15 cellular contexts compared by ENCODE assay signal in the genomic region with DNA sequence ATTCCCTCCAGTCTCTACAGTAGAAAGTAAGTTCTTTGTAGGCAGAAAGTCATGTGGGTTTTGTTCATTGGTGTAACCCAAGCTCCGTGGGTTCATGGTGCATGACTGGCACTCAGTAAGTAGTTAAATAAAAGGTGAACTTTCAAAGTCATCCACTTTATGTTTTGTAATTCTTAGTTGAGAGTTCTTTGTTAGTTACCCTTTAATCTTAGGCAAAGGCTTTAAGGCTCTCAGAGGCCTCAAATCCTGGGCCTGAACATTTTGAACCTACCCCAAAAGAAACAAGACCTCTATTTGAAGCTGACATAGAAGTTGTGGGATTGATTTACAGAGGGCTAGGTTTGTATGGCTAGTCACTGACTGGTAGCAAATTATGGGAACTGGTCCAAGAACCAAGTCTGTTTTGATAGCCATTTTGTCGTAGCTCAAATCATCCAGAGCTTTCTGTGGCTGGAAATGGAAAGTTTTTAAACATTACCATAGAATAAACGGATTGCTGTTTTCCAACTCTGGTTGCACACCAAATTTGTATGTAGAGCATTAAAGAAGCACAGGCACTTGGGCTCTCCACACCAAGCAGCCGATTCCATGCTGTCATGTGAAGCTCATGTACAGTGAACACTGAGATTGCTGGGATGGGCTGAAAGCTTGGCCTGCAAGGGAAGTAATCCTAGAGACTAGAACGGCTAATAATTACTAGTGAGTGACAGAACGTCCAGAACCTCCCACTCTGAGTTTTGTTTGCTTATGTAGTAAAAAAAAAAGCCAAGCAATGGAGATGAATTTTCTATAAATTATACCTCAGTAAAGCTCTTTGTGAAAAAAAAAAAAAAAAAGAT. TPM values are rescaled to one million over a fixed set of nuclear protein-coding genes. Genes with fewer than 3 reads are reported as not detected.
A peak's percentile ranks its signal among the peaks of the same experiment; 100 is the strongest.
DNase-seq lines count a peak whose midpoint lies in the region; ATAC-seq and TF ChIP-seq lines count a peak whose summit lies in the region.
"Had no signal": no experiment of that assay in that cellular context is flagged by ENCODE, and none has a peak within 500 bp of the region (broad histone marks: within the 10 kb centered on the region; RNA-seq: fewer than 3 reads in every experiment).

No MANE protein-coding gene starts in this region.

- no peaks in the 10 kb centered on the region for H3K9me3 Mint-ChIP-seq in activated CD4-positive, alpha-beta T cell treated with anti-CD3 and anti-CD28 coated beads for 36 hours (ENCODE audit: low read depth)
- no peaks in the 10 kb centered on the region for H3K9me3 Mint-ChIP-seq in activated B cell treated with CpG ODN at 0.5 μM for 24 hours

- in situ Hi-C loops in gastrocnemius medialis (cut with MboI; ENCODE audit: low sequenced_read_pairs in 4 of 4): no loop called here

- H3K4me1 ChIP-seq in gastrocnemius medialis (peaks cover 4 to 24% of the 10 kb centered on the region in 2 donors), A673 (ENCODE audit: insufficient read depth, low read length, poor library complexity, severe bottlenecking) (no peaks in the 10 kb centered on the region)

- peaks cover 18% of the 10 kb centered on the region for H3K36me3 Mint-ChIP-seq in activated CD4-positive, alpha-beta T cell treated with anti-CD3 and anti-CD28 coated beads for 36 hours (ENCODE audit: low read depth)
- H3K36me3 Mint-ChIP-seq in activated B cell treated with CpG ODN at 0.5 μM for 24 hours (ENCODE audit: low read depth): peaks cover 22% of the 10 kb centered on the region

- TF ChIP-seq CTCF in activated B cell treated with CpG ODN at 0.5 μM for 24 hours (IDR thresholded peaks at IDR 0.05) (no peak), gastrocnemius medialis (IDR thresholded peaks at IDR 0.05 in 4 of 5, conservative IDR thresholded peaks at IDR 0.05 in 1 of 5) (no peak), A673 (conservative IDR thresholded peaks at IDR 0.05; ENCODE audit: low read depth, low read length) (no peak)

- no TSS peak for BruUV-seq in A673 (replicated peaks; lab: Mats Ljungman, UMichigan)

- H3K36me3 ChIP-seq in gastrocnemius medialis (peaks cover 0 to 12% of the 10 kb centered on the region in 2 donors), A673 (ENCODE audit: insufficient read depth, low read length, poor library complexity, severe bottlenecking) (peaks cover 3% of the 10 kb centered on the region)

- H3K9me3 ChIP-seq in gastrocnemius medialis (no peaks in the 10 kb centered on the region), A673 (ENCODE audit: low read depth, low read length, poor library complexity, severe bottlenecking) (no peaks in the 10 kb centered on the region)

- intact Hi-C loops in activated CD4-positive, alpha-beta T cell treated with anti-CD3 and anti-CD28 coated beads for 36 hours (cut with DNase I, micrococcal nuclease): no loop called here
- intact Hi-C loops in activated B cell treated with CpG ODN at 0.5 μM for 24 hours (cut with micrococcal nuclease) (loop anchor here (1.0 to 10.0 kb wide), 3 partner anchors 53 to 1170 kb away; partner anchors contain the start of genes BRAF and MKRN1), gastrocnemius medialis (cut with DNase I; ENCODE audit: low total_unique reads) (loop anchor here (5.0 to 10.0 kb wide), 2 partner anchors 574 to 836 kb away; partner anchors contain the start of gene TMEM178B), A673 (cut with micrococcal nuclease; ENCODE audit: unreplicated experiment) (no loop called here)

- H3K27ac Mint-ChIP-seq in activated CD4-positive, alpha-beta T cell treated with anti-CD3 and anti-CD28 coated beads for 36 hours: peak overlapping the region; percentile 19
- peak overlapping the region; percentile 95 for H3K27ac Mint-ChIP-seq in activated B cell treated with CpG ODN at 0.5 μM for 24 hours

- H3K27ac ChIP-seq in gastrocnemius medialis (peak overlapping the region in 3 of 4 donors; percentile 25 to 53 (median 37)), A673 (ENCODE audit: low read depth, low read length, poor library complexity, severe bottlenecking) (no peak overlapping the region)

- ATAC-seq in activated CD4-positive, alpha-beta T cell treated with anti-CD3 and anti-CD28 coated beads for 36 hours: no peak
- ATAC-seq in activated B cell treated with CpG ODN at 0.5 μM for 24 hours (ENCODE audit: low read depth) (no peak), gastrocnemius medialis (no peak), HG02981 (IDR thresholded peaks at IDR 0.05; ENCODE audit: unreplicated experiment) (no peak)

- H3K27me3 Mint-ChIP-seq in activated CD4-positive, alpha-beta T cell treated with anti-CD3 and anti-CD28 coated beads for 36 hours: no peaks in the 10 kb centered on the region
- no peaks in the 10 kb centered on the region for H3K27me3 Mint-ChIP-seq in activated B cell treated with CpG ODN at 0.5 μM for 24 hours

- H3K4me3 ChIP-seq in gastrocnemius medialis (no peak overlapping the region), A673 (ENCODE audit: low read depth, low read length, poor library complexity, severe bottlenecking) (no peak overlapping the region)
- H3K4me3 ChIP-seq: smooth muscle cell had no signal

- H3K27me3 ChIP-seq in gastrocnemius medialis (no peaks in the 10 kb centered on the region), A673 (replicated peaks; ENCODE audit: insufficient read depth, low read depth, low read length, poor library complexity) (no peaks in the 10 kb centered on the region)

- no peak overlapping the region for H3K4me3 Mint-ChIP-seq in activated CD4-positive, alpha-beta T cell treated with anti-CD3 and anti-CD28 coated beads for 36 hours
- peak overlapping the region; percentile 73 for H3K4me3 Mint-ChIP-seq in activated B cell treated with CpG ODN at 0.5 μM for 24 hours

- DNase-seq in activated CD4-positive, alpha-beta T cell treated with anti-CD3 and anti-CD28 coated beads for 36 hours: no peak
- no peak for DNase-seq in activated CD4-positive, alpha-beta T cell treated with anti-CD3 and anti-CD28 coated beads for 48 hours
- DNase-seq in activated B cell treated with CpG ODN at 0.5 μM for 24 hours: no peak
- DNase-seq in fibroblast of the conjunctiva (ENCODE audit: low read depth): peak; percentile 4
- DNase-seq in gastrocnemius medialis: no peak
- no peak for DNase-seq in A673 (ENCODE audit: low spot score)
- DNase-seq in NCI-H187 (lab: John Stamatoyannopoulos, UW): no peak
- DNase-seq: caudate nucleus, erythroblast, NCI-H1105 treated with DMSO at 0.1 percent for 48 hours, NCI-H774, SIG-M5 had no signal

- H3K4me1 Mint-ChIP-seq in activated CD4-positive, alpha-beta T cell treated with anti-CD3 and anti-CD28 coated beads for 36 hours: no peaks in the 10 kb centered on the region
- H3K4me1 Mint-ChIP-seq in activated B cell treated with CpG ODN at 0.5 μM for 24 hours: peaks cover 31% of the 10 kb centered on the region

- CTCF ChIA-PET in activated CD4-positive, alpha-beta T cell treated with anti-CD3 and anti-CD28 coated beads for 36 hours (lab: Charles Lee): interaction anchor here (0.6 to 1.1 kb wide), 3 partner anchors 55 to 925 kb away, joined by 3 read pairs; no protein-coding TSS in a partner anchor
- CTCF ChIA-PET in activated B cell treated with CpG ODN at 0.5 μM for 24 hours (lab: Charles Lee) (interaction anchor here (2.0 kb wide), 1 partner anchor 11 kb away, joined by 5 read pairs; no protein-coding TSS in a partner anchor), A673 (lab: Charles Lee) (no interaction called here)

- POLR2A ChIA-PET in activated CD4-positive, alpha-beta T cell treated with anti-CD3 and anti-CD28 coated beads for 36 hours (lab: Charles Lee): interaction anchor here (0.6 kb wide), 2 partner anchors 10 to 50 kb away, joined by 4 read pairs; no protein-coding TSS in a partner anchor
- POLR2A ChIA-PET in activated B cell treated with CpG ODN at 0.5 μM for 24 hours (lab: Charles Lee): interaction anchor here (1.1 to 2.8 kb wide), 4 partner anchors 53 to 97 kb away, joined by 3 to 18 read pairs (median 6); partner anchors contain the start of genes AGK, DENND11 and SSBP1
- POLR2A ChIA-PET in A673 (lab: Charles Lee; ENCODE audit: low non-redundant PET): interaction anchor here (0.5 kb wide), 1 partner anchor 812 kb away, joined by 3 read pairs; no protein-coding TSS in a partner anchor

- no peak for TF ChIP-seq POLR2A in gastrocnemius medialis (IDR thresholded peaks at IDR 0.05)

RNA-seq across cellular contexts. Expression of gene DENND11, which starts 53.5 kb away (rescaled TPM):
- total RNA-seq in activated CD4-positive, alpha-beta T cell treated with anti-CD3 and anti-CD28 coated beads for 36 hours: 10 to 100 TPM; 21.2 to 27.6 TPM
- total RNA-seq in activated B cell treated with CpG ODN at 0.5 μM for 24 hours (49.1 and 58.1 TPM in 2 replicates), gastrocnemius medialis (1 to 10 TPM; 4.9 to 8.2 (median 6.7) TPM), A673 (2021) (11.9 and 12.3 TPM in 2 replicates)

RNA-seq across cellular contexts. Expression of gene WEE2, which starts 59.7 kb away (rescaled TPM):
- total RNA-seq in activated CD4-positive, alpha-beta T cell treated with anti-CD3 and anti-CD28 coated beads for 36 hours: not detected
- total RNA-seq in activated B cell treated with CpG ODN at 0.5 μM for 24 hours: not detected in 2 replicates
- total RNA-seq in gastrocnemius medialis: not detected
- 0.09 TPM in 1 of 2 replicates, not detected in the other for total RNA-seq in A673 (2021)
- total RNA-seq: mucosa of gallbladder, smooth muscle cell had no signal

Comparison
In these comparisons a context has a peak if more than half of its experiments do, and no peak if none do; other contexts are left out.
1. intact Hi-C loops: an anchor here in activated B cell treated with CpG ODN at 0.5 μM for 24 hours (1.0 to 10.0 kb wide) and gastrocnemius medialis (5.0 to 10.0 kb wide); none called in activated CD4-positive, alpha-beta T cell treated with anti-CD3 and anti-CD28 coated beads for 36 hours and A673.